28 cellular contexts compared by ENCODE assay signal in the genomic region with DNA sequence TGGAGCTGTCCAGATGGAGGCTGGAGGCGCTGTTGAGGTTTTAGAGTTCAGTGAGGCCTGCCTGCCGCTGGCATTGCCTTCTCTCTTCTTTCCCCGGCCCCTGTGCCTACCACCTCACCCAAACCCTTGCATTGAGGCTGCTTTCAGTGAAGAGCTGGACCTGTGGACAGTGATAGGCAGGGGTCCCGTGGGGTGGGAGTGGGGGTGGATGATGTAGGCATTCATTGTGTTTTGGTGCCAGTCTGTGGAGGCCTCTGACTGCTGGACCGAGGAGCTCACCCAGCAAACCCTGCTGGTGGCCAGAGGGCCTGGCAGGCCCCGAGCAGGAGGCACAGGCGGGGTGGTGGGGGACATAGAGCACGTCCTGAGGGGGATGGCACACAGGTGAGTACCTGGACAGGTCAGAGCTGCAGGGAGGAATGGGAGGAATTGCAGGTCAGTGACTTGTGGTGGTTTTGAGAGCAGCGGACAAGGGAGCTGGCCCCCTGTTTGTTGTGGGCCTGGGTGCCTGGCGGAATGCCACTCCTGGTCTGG. TPM values are rescaled to one million over a fixed set of nuclear protein-coding genes. Genes with fewer than 3 reads are reported as not detected.
DNase-seq lines count a peak whose midpoint lies in the region; ATAC-seq and TF ChIP-seq lines count a peak whose summit lies in the region.
"Had no signal": no experiment of that assay in that cellular context is flagged by ENCODE, and none has a peak within 500 bp of the region (broad histone marks: within the 10 kb centered on the region; RNA-seq: fewer than 3 reads in every experiment).

No MANE protein-coding gene starts in this region.

- ATAC-seq in HG02610 (IDR thresholded peaks at IDR 0.05; ENCODE audit: unreplicated experiment) (no peak), GM19324 (IDR thresholded peaks at IDR 0.05; ENCODE audit: low FRiP score, unreplicated experiment) (no peak)

- H3K9ac ChIP-seq in BLaER1 treated with 17β-estradiol and CSF1 and Interleukin-3, amounts not matched to agents 10 nM and 100 nM = peak overlapping the region in 9 of 11 experiments; percentile 61 to 77 (median 72); a peak in 16 of 22 replicates
- H3K9ac ChIP-seq: GM23248 had no signal

- H3K36me3 ChIP-seq in BLaER1 treated with 17β-estradiol and CSF1 and Interleukin-3, amounts not matched to agents 10 nM and 100 nM = no peaks in the 10 kb centered on the region
- H3K36me3 ChIP-seq: BE2C, MG63, SJSA1 had no signal

- H3K4me2 ChIP-seq in BLaER1 treated with 17β-estradiol and CSF1 and Interleukin-3, amounts not matched to agents 10 nM and 100 nM = peak overlapping the region; percentile 62 to 83 (median 71); a peak in 21 of 22 replicates
- H3K4me2 ChIP-seq: PC-9 had no signal

- H3K27me3 Mint-ChIP-seq in chondrocyte (ENCODE audit: low read depth) (peaks cover 3% of the 10 kb centered on the region), type B pancreatic cell (no peaks in the 10 kb centered on the region)

- H3K27me3 ChIP-seq in BLaER1 treated with 17β-estradiol and CSF1 and Interleukin-3, amounts not matched to agents 10 nM and 100 nM = no peaks in the 10 kb centered on the region
- H3K27me3 ChIP-seq: MG63, SJSA1 had no signal

- peak overlapping the region in 3 of 10 experiments; percentile 22 to 46 (median 34); a peak in 2 of 20 replicates for H3K4me3 ChIP-seq in BLaER1 treated with 17β-estradiol and CSF1 and Interleukin-3, amounts not matched to agents 10 nM and 100 nM
- H3K4me3 ChIP-seq: PC-9 had no signal

- no peaks in the 10 kb centered on the region for H4K20me1 ChIP-seq in BLaER1 treated with 17β-estradiol and CSF1 and Interleukin-3, amounts not matched to agents 10 nM and 100 nM

- no peak overlapping the region for H3K4me3 Mint-ChIP-seq in chondrocyte (ENCODE audit: unreplicated experiment)
- H3K4me3 Mint-ChIP-seq in type B pancreatic cell = no peak overlapping the region
- H3K4me3 Mint-ChIP-seq: CD4-positive, CD25-positive, alpha-beta regulatory T cell had no signal

- TF ChIP-seq CTCF in chondrocyte (IDR thresholded peaks at IDR 0.05) = no peak
- TF ChIP-seq CTCF in type B pancreatic cell (conservative IDR thresholded peaks at IDR 0.05) = no peak

- H3K9me3 ChIP-seq in BLaER1 treated with 17β-estradiol and CSF1 and Interleukin-3, amounts not matched to agents 10 nM and 100 nM (replicated peaks in 1 of 11) = no peaks in the 10 kb centered on the region
- H3K9me3 ChIP-seq: BE2C, MG63, SJSA1 had no signal

- H3K27ac Mint-ChIP-seq in chondrocyte (ENCODE audit: unreplicated experiment) (no peak overlapping the region), type B pancreatic cell (no peak overlapping the region)

- H3K9me3 Mint-ChIP-seq in chondrocyte (ENCODE audit: low read depth) (no peaks in the 10 kb centered on the region), type B pancreatic cell (no peaks in the 10 kb centered on the region)

- peaks cover 7% of the 10 kb centered on the region for H3K4me1 Mint-ChIP-seq in chondrocyte (ENCODE audit: low read depth)
- H3K4me1 Mint-ChIP-seq in type B pancreatic cell (ENCODE audit: unreplicated experiment) = peaks cover 15% of the 10 kb centered on the region
- H3K4me1 Mint-ChIP-seq: CD4-positive, CD25-positive, alpha-beta regulatory T cell had no signal

- DNase-seq in chondrocyte (ENCODE audit: low spot score) = peak; percentile 55
- DNase-seq in mesenteric fat pad (ENCODE audit: low spot score) = peak; percentile 75
- DNase-seq in type B pancreatic cell (ENCODE audit: extremely low spot score, unreplicated experiment) = peak; percentile 61
- no peak for DNase-seq in cerebellar nuclear complex (lab: John Stamatoyannopoulos, UW)
- DNase-seq: BE2C; CD4-positive, CD25-positive, alpha-beta regulatory T cell; DMS153; GM23248; H7; IMR-90; KG1; MG63; NCI-H1105 treated with DMSO at 0.1 percent for 48 hours; NCI-H146; NCI-H1930; NCI-H2107; NCI-H446 treated with DMSO at 0.1 percent for 48 hours; NCI-H526; PC-9; Right ventricle myocardium superior; RPMI8226 had no signal

- H3K36me3 Mint-ChIP-seq in chondrocyte (ENCODE audit: low read depth) (no peaks in the 10 kb centered on the region), type B pancreatic cell (no peaks in the 10 kb centered on the region)
- H3K36me3 Mint-ChIP-seq: CD4-positive, CD25-positive, alpha-beta regulatory T cell had no signal

- peak overlapping the region in 10 of 11 experiments; percentile 40 to 94 (median 86); a peak in 18 of 22 replicates for H3K27ac ChIP-seq in BLaER1 treated with 17β-estradiol and CSF1 and Interleukin-3, amounts not matched to agents 10 nM and 100 nM
- H3K27ac ChIP-seq: GM23248, PC-9, SJSA1 had no signal

- peaks cover 14 to 49% (median 40%) of the 10 kb centered on the region in 10 experiments; a peak in 19 of 20 replicates for H3K4me1 ChIP-seq in BLaER1 treated with 17β-estradiol and CSF1 and Interleukin-3, amounts not matched to agents 10 nM and 100 nM
- H3K4me1 ChIP-seq: BE2C had no signal

RNA-seq across cellular contexts. Expression of a gene that starts 35.6 kb away (rescaled TPM):
- 0.10 to 0.46 TPM in 2 of 3 replicates, not detected in the other for total RNA-seq in chondrocyte
- 0.35 TPM for total RNA-seq in mesenteric fat pad
- total RNA-seq in type B pancreatic cell (ENCODE audit: low replicate concordance) = 20.7 and 77.3 TPM in 2 replicates
- total RNA-seq: CD4-positive, CD25-positive, alpha-beta regulatory T cell; Right ventricle myocardium superior had no signal

RNA-seq across cellular contexts. Expression of a gene that starts 55.0 kb away (rescaled TPM):
- total RNA-seq in chondrocyte (not detected in 3 replicates), mesenteric fat pad (not detected), type B pancreatic cell (ENCODE audit: low replicate concordance) (0.33 TPM in 1 of 2 replicates, not detected in the other)
- total RNA-seq: A673; CD4-positive, CD25-positive, alpha-beta regulatory T cell; Daoy; G401; GM23248; H7; IMR-90; PC-9; Right ventricle myocardium superior; SJSA1 had no signal

Comparison
In these comparisons a context has a peak if more than half of its experiments do, and no peak if none do; other contexts are left out.
1. DNase-seq: peak in chondrocyte (single experiment), mesenteric fat pad (single experiment) and type B pancreatic cell (single experiment); none in cerebellar nuclear complex (0 of 2).
2. RNA of a gene that starts 35.6 kb away (total RNA-seq): 20.7 to 77.3 TPM in type B pancreatic cell; 0.35 TPM in mesenteric fat pad (single experiment) and 0.10 to 0.46 TPM in chondrocyte; every median in the first group is over 10 times any median in the second.